In genomic region chr17:64750891-64751677, GRCh38 we compare ENCODE assay signal across 21 cellular contexts.
"Had no signal": no experiment of that assay in that cellular context is flagged by ENCODE, and none has a peak within 500 bp of the region (broad histone marks: within the 10 kb centered on the region; RNA-seq: fewer than 3 reads in every experiment).

No MANE protein-coding gene starts in this region.

- H3K9me3 ChIP-seq: esophagus squamous epithelium, gastroesophageal sphincter, pancreas had no signal

- ATAC-seq: gastroesophageal sphincter, left cardiac atrium, left ventricle myocardium superior, pancreas, right cardiac atrium had no signal

- H3K4me3 Mint-ChIP-seq: naive B cell, nephron had no signal

- H3K27me3 ChIP-seq: dorsolateral prefrontal cortex, esophagus squamous epithelium, gastroesophageal sphincter, pancreas had no signal

- H3K4me3 ChIP-seq: dorsolateral prefrontal cortex, esophagus squamous epithelium, gastroesophageal sphincter, lung, pancreas had no signal

- H3K9me3 Mint-ChIP-seq: naive B cell, nephron had no signal

- H3K27ac ChIP-seq: dorsolateral prefrontal cortex, esophagus squamous epithelium, gastroesophageal sphincter, pancreas had no signal

- H3K4me1 Mint-ChIP-seq: naive B cell had no signal

- H3K27ac Mint-ChIP-seq: progenitor cell of endocrine pancreas had no signal

- H3K4me1 ChIP-seq: esophagus squamous epithelium, gastroesophageal sphincter, pancreas had no signal

- H3K27me3 Mint-ChIP-seq: naive B cell, progenitor cell of endocrine pancreas had no signal

- DNase-seq: cortex of kidney; dorsolateral prefrontal cortex; effector CD8-positive, alpha-beta T cell; esophagus squamous epithelium; foreskin fibroblast; glutamatergic neuron; kidney; left cardiac atrium; left ventricle myocardium superior; mesendoderm; naive B cell; occipital lobe; pancreas; right cardiac atrium; small intestine; stimulated activated CD4-positive, alpha-beta T cell treated with anti-CD3 and anti-CD28 coated beads, Interleukin-12 subunit alpha, Interleukin-12 subunit beta, amount 100 ng/mL, for 4 hours; stimulated activated naive CD4-positive, alpha-beta T cell treated with Interleukin-2 at 50 U/mL for 16 hours had no signal
